Comparison of ENCODE assay signal across 21 cellular contexts in genomic region chr4:963276-964225, GRCh38. TPM values are rescaled to one million over a fixed set of nuclear protein-coding genes. Genes with fewer than 3 reads are reported as not detected.
DNase-seq lines count a peak whose midpoint lies in the region; ATAC-seq and TF ChIP-seq lines count a peak whose summit lies in the region.
"Had no signal": no experiment of that assay in that cellular context is flagged by ENCODE, and none has a peak within 500 bp of the region (broad histone marks: within the 10 kb centered on the region; RNA-seq: fewer than 3 reads in every experiment).

No MANE protein-coding gene starts in this region.

- H4K20me1 ChIP-seq in HCT116 (ENCODE audit: insufficient read depth) (no peaks in the 10 kb centered on the region), osteoblast (ENCODE audit: insufficient read depth, low read length) (no peaks in the 10 kb centered on the region)

- H3K9me2 ChIP-seq in HCT116 (ENCODE audit: insufficient read depth): no peaks in the 10 kb centered on the region

- intact Hi-C loops in HCT116 (cut with micrococcal nuclease) (no loop called here), colonic mucosa (cut with DNase I) (no loop called here)

- H3K27me3 ChIP-seq in HCT116 (ENCODE audit: insufficient read depth, low read length) (no peaks in the 10 kb centered on the region), colonic mucosa (no peaks in the 10 kb centered on the region), osteoblast (ENCODE audit: insufficient read depth, low read length) (no peaks in the 10 kb centered on the region)

- CTCF ChIA-PET in HCT116 (lab: Charles Lee): no interaction called here

- H3K27ac ChIP-seq in HCT116 (ENCODE audit: low read depth, low read length) (peak overlapping the region; percentile 74), colonic mucosa (peak overlapping the region; percentile 55), osteoblast (ENCODE audit: low read depth, low read length) (no peak overlapping the region)
- H3K27ac ChIP-seq: neural progenitor cell, thoracic aorta, WERI-Rb-1 had no signal

- DNase-seq in NCI-H1436 (lab: John Stamatoyannopoulos, UW) (peak; percentile 6), NCI-H1436 treated with DMSO at 0.1 percent for 48 hours (lab: John Stamatoyannopoulos, UW) (no peak), HCT116 (ENCODE audit: low read depth, low spot score) (no peak), colonic mucosa (no peak), osteoblast (ENCODE audit: insufficient read length, low spot score, missing footprints) (peak; percentile 88), cortex of kidney (lab: John Stamatoyannopoulos, UW) (no peak), NCI-H128 (lab: John Stamatoyannopoulos, UW; ENCODE audit: unreplicated experiment) (no peak)
- DNase-seq: activated CD4-positive, alpha-beta T cell treated with anti-CD3 and anti-CD28 coated beads, Interleukin-2, amount 10 ng/mL, durations not matched to agents 24 days and 14 days; activated gamma-delta T cell treated with Interleukin-2 at 50 U/mL for 16 hours; activated T-cell treated with anti-CD3 and anti-CD28 coated beads, Interleukin-2, amount 50 U/mL, for 4 hours; AML-193; cerebellar nuclear complex; SW 1271; T-helper 9 cell; WERI-Rb-1 had no signal

- H3K79me2 ChIP-seq in HCT116 (ENCODE audit: insufficient read depth, low read length) (no peaks in the 10 kb centered on the region; the same call in 1 of the 2 replicates), osteoblast (ENCODE audit: insufficient read depth, low read length) (no peaks in the 10 kb centered on the region)

- H3K9me3 ChIP-seq in HCT116 (ENCODE audit: control insufficient read depth in 1 of 2, insufficient read depth in 1 of 2, low read depth in 1 of 2, low read length in 2 of 2): no peaks in the 10 kb centered on the region
- H3K9me3 ChIP-seq in colonic mucosa: no peaks in the 10 kb centered on the region
- no peaks in the 10 kb centered on the region for H3K9me3 ChIP-seq in osteoblast (ENCODE audit: low read depth, low read length)
- H3K9me3 ChIP-seq: HAP-1, thoracic aorta had no signal

- 0 out of 6 replicates have a peak, but pooled peaks of 1 of the 3 experiments have one; percentile 10 for TF ChIP-seq CTCF in HCT116 (IDR thresholded peaks at IDR 0.05 in 2 of 3, conservative IDR thresholded peaks at IDR 0.05 in 1 of 3; ENCODE audit: borderline replicate concordance in 1 of 3, insufficient read depth in 1 of 3, low read depth in 2 of 3, low read length in 2 of 3)
- no peak for TF ChIP-seq CTCF in colonic mucosa (IDR thresholded peaks at IDR 0.05)
- TF ChIP-seq CTCF in osteoblast (IDR thresholded peaks at IDR 0.05; ENCODE audit: extremely low read depth, low read depth, low read length): no peak

- H3K36me3 ChIP-seq in HCT116 (ENCODE audit: control insufficient read depth in 1 of 2, insufficient read depth in 2 of 2, low read length in 2 of 2) (no peaks in the 10 kb centered on the region), colonic mucosa (peaks cover 3% of the 10 kb centered on the region), osteoblast (ENCODE audit: insufficient read depth, low read length) (peaks cover 14% of the 10 kb centered on the region)
- H3K36me3 ChIP-seq: neural progenitor cell had no signal

- H3K4me2 ChIP-seq in HCT116 (ENCODE audit: low read length) (peak overlapping the region; percentile 89), osteoblast (ENCODE audit: insufficient read depth, low read length) (no peak overlapping the region)
- H3K4me2 ChIP-seq: neural progenitor cell had no signal

- H3K4me3 ChIP-seq in HCT116 (replicated peaks in 1 of 2; ENCODE audit: low read depth in 1 of 2, low read length in 2 of 2) (peak overlapping the region; percentile 64 to 72), colonic mucosa (peak overlapping the region; percentile 6), osteoblast (ENCODE audit: insufficient read depth, low read length) (no peak overlapping the region)
- H3K4me3 ChIP-seq: HAP-1, neural progenitor cell, thoracic aorta had no signal

- H3K4me1 ChIP-seq in HCT116 (ENCODE audit: control insufficient read depth in 1 of 2, insufficient read depth in 2 of 2, low read length in 2 of 2): peaks cover 5 to 20% of the 10 kb centered on the region in 2 experiments; a peak in 3 of 4 replicates
- H3K4me1 ChIP-seq in colonic mucosa: no peaks in the 10 kb centered on the region
- H3K4me1 ChIP-seq in osteoblast (ENCODE audit: insufficient read depth, low read length): no peaks in the 10 kb centered on the region
- H3K4me1 ChIP-seq: HAP-1, neural progenitor cell had no signal

- POLR2A ChIA-PET in HCT116 (lab: Charles Lee): no interaction called here

- no peak for TF ChIP-seq RAD21 in HCT116 (IDR thresholded peaks at IDR 0.05; ENCODE audit: low read depth)

- ATAC-seq in HCT116: peak; percentile 52
- no peak for ATAC-seq in GM21786 (IDR thresholded peaks at IDR 0.05; ENCODE audit: unreplicated experiment)
- ATAC-seq: activated T-cell treated with anti-CD3 and anti-CD28 coated beads, Interleukin-2, amount 50 U/mL, for 4 hours had no signal

- H3K9ac ChIP-seq in HCT116 (ENCODE audit: low read length) (peak overlapping the region; percentile 74), colonic mucosa (ENCODE audit: low read depth in 2 of 2, low read length in 2 of 2) (peak overlapping the region; percentile 47 to 70)
- H3K9ac ChIP-seq: neural progenitor cell had no signal

- RAD21 ChIA-PET in HCT116 (lab: Charles Lee; ENCODE audit: low non-redundant PET in 1 of 2, low total read pairs in 2 of 2, uncharacterized antibody in 2 of 2, unreplicated experiment in 2 of 2): interaction anchor here (0.6 to 1.6 kb wide), 2 partner anchors 24 to 138 kb away, joined by 4 read pairs; partner anchors contain the start of genes CPLX1 (in 1 of the 2) and IDUA (in 1 of the 2)

- no peak overlapping the region for H2AFZ ChIP-seq in HCT116 (ENCODE audit: low read depth, low read length, poor library complexity, severe bottlenecking)
- no peak overlapping the region for H2AFZ ChIP-seq in osteoblast (ENCODE audit: low read length)
- H2AFZ ChIP-seq: neural progenitor cell had no signal

- no TSS peak for BruUV-seq in HCT116 (replicated peaks; lab: Mats Ljungman, UMichigan)

- TF ChIP-seq POLR2A in HCT116 (IDR thresholded peaks at IDR 0.05; ENCODE audit: borderline replicate concordance, extremely low read depth, insufficient read depth, insufficient read length): no peak

TF ChIP-seq in HCT116, 20 proteins besides CTCF, POLR2A, EP300 and RAD21:
- TF ChIP-seq ZNF274 (IDR thresholded peaks at IDR 0.05; ENCODE audit: low read depth, low read length) (no peak), SP1 (IDR thresholded peaks at IDR 0.05; ENCODE audit: low read depth) (no peak), SIN3A (IDR thresholded peaks at IDR 0.05; ENCODE audit: low read depth) (no peak), POLR2AphosphoS5 (IDR thresholded peaks at IDR 0.05; ENCODE audit: low read depth, low read length) (peak; percentile 5; the same call in 1 of the 2 replicates)

RNA-seq across cellular contexts. Expression of gene DGKQ, which starts 9.8 kb away (rescaled TPM):
- total RNA-seq in HCT116 (2021; ENCODE audit: unreplicated experiment): 22.0 TPM
- polyA plus RNA-seq in HCT116 (2012): 17.8 and 20.2 TPM in 2 replicates
- 10 to 100 TPM; 39.4 to 68.2 TPM for total RNA-seq in colonic mucosa
- 10.3 and 15.2 TPM in 2 replicates for total RNA-seq in osteoblast

RNA-seq across cellular contexts. Expression of gene IDUA, which starts 23.3 kb away (rescaled TPM):
- total RNA-seq in HCT116 (2021; ENCODE audit: unreplicated experiment) (28.2 TPM), colonic mucosa (10 to 100 TPM; 18.8 to 22.4 TPM), osteoblast (23.0 and 26.4 TPM in 2 replicates)
- 22.3 and 26.0 TPM in 2 replicates for polyA plus RNA-seq in HCT116 (2012)

RNA-seq across cellular contexts. Expression of gene SLC26A1, which starts 29.7 kb away (rescaled TPM):
- total RNA-seq in HCT116 (2021; ENCODE audit: unreplicated experiment): 0.22 TPM
- 4.4 and 5.6 TPM in 2 replicates for polyA plus RNA-seq in HCT116 (2012)
- total RNA-seq in colonic mucosa: 1 to 10 TPM in 1 of 2 donors, under 1 TPM in 1; 0.77 to 3.8 TPM
- 0.36 and 0.59 TPM in 2 replicates for total RNA-seq in osteoblast
- total RNA-seq: activated CD4-positive, alpha-beta T cell treated with anti-CD3 and anti-CD28 coated beads, Interleukin-2, amount 10 ng/mL, durations not matched to agents 24 days and 14 days; CD8-positive, alpha-beta memory T cell; LHCN-M2; thoracic aorta had no signal

RNA-seq across cellular contexts. Expression of gene TMEM175, which starts 31.3 kb away (rescaled TPM):
- total RNA-seq in HCT116 (2021; ENCODE audit: unreplicated experiment): 17.5 TPM
- 19.1 and 21.9 TPM in 2 replicates for polyA plus RNA-seq in HCT116 (2012)
- 10 to 100 TPM; 17.7 to 30.2 TPM for total RNA-seq in colonic mucosa
- total RNA-seq in osteoblast: 12.4 and 13.8 TPM in 2 replicates

RNA-seq across cellular contexts. Expression of gene GAK, which starts 31.4 kb away (rescaled TPM):
- total RNA-seq in HCT116 (2021; ENCODE audit: unreplicated experiment): 123 TPM
- 69.3 and 74.1 TPM in 2 replicates for polyA plus RNA-seq in HCT116 (2012)
- total RNA-seq in colonic mucosa: 100 to 1,000 TPM; 198 to 266 TPM
- 45.7 and 48.9 TPM in 2 replicates for total RNA-seq in osteoblast

Comparison
In these comparisons a context has a peak if more than half of its experiments do, and no peak if none do; other contexts are left out.
1. DNase-seq: peak in NCI-H1436 (single experiment) and osteoblast (single experiment); none in NCI-H1436 treated with DMSO at 0.1 percent for 48 hours (single experiment), HCT116 (single experiment), colonic mucosa (single experiment), cortex of kidney (single experiment) and NCI-H128 (single experiment).